Comparison of ENCODE assay signal across 4 cellular contexts in genomic region chr5:2714026-2714425, GRCh38. TPM values are rescaled to one million over a fixed set of nuclear protein-coding genes. Genes with fewer than 3 reads are reported as not detected.
"Had no signal": no experiment of that assay in that cellular context is flagged by ENCODE, and none has a peak within 500 bp of the region (broad histone marks: within the 10 kb centered on the region; RNA-seq: fewer than 3 reads in every experiment).

No MANE protein-coding gene starts in this region.

- ATAC-seq: GM12878 had no signal

- DNase-seq: GDM1, GF-D8 had no signal

- H3K4me3 ChIP-seq: GM12878 had no signal

RNA-seq across cellular contexts. Expression of gene IRX2, which starts 37.5 kb away (rescaled TPM):
- total RNA-seq: G401, GM12878 had no signal
- polyA plus RNA-seq: GM12878 had no signal
